In the genomic region with DNA sequence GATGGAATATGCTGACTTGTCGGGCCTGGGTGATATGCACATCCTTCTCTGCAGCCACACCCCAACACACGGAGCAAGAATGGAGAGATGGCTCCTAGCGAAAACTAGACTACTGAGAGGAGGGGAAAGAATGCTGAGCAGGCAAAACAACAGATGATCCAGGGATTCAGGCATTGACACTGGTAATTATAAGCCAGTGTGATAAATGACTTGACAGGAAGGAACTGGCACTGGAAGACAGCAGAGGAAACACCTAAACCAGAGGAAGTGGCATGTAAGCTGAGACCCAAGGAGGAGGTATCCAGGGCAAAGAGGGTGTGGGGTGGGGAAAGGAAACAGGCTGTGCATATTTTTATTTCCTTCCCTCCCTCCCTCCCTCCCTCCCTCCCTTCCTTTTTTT, we compare ENCODE assay signal across 8 cellular contexts. TPM values are rescaled to one million over a fixed set of nuclear protein-coding genes. Genes with fewer than 3 reads are reported as not detected.
DNase-seq lines count a peak whose midpoint lies in the region; ATAC-seq and TF ChIP-seq lines count a peak whose summit lies in the region.
"Had no signal": no experiment of that assay in that cellular context is flagged by ENCODE, and none has a peak within 500 bp of the region (broad histone marks: within the 10 kb centered on the region; RNA-seq: fewer than 3 reads in every experiment).

No MANE protein-coding gene starts in this region.

- H3K9me3 ChIP-seq in naive thymus-derived CD4-positive, alpha-beta T cell (ENCODE audit: control insufficient read depth in 2 of 3, low read length in 3 of 3), result no peaks in the 10 kb centered on the region
- H3K9me3 ChIP-seq in neural progenitor cell (ENCODE audit: low read depth), result no peaks in the 10 kb centered on the region

- H3F3A ChIP-seq in neural progenitor cell (ENCODE audit: low read depth), result peaks cover 7% of the 10 kb centered on the region

- H3K4me2 ChIP-seq in neural progenitor cell, result no peak overlapping the region

- intact Hi-C loops in activated CD4-positive, alpha-beta memory T cell treated with anti-CD3 and anti-CD28 coated beads for 36 hours (cut with micrococcal nuclease), result no loop called here
- intact Hi-C loops in naive thymus-derived CD4-positive, alpha-beta T cell (cut with micrococcal nuclease), result loop anchor here in 1 of 2 donors (1.0 kb wide), 1 partner anchor 31 kb away; a partner anchor contains a TSS

- H3K27ac ChIP-seq in naive thymus-derived CD4-positive, alpha-beta T cell (ENCODE audit: low read depth, low read length), result peak overlapping the region; percentile 61
- H3K27ac ChIP-seq in neural progenitor cell, result no peak overlapping the region

- ATAC-seq in naive thymus-derived CD4-positive, alpha-beta T cell, result peak; percentile 64
- ATAC-seq in GM19324 (IDR thresholded peaks at IDR 0.05; ENCODE audit: low FRiP score, unreplicated experiment) (no peak), GM19397 (IDR thresholded peaks at IDR 0.05; ENCODE audit: unreplicated experiment) (no peak)

- no peak overlapping the region for H3K9ac ChIP-seq in neural progenitor cell

- H3K36me3 ChIP-seq in naive thymus-derived CD4-positive, alpha-beta T cell (ENCODE audit: control insufficient read depth in 2 of 3, insufficient read depth in 3 of 3, low read length in 3 of 3), result no peaks in the 10 kb centered on the region
- no peaks in the 10 kb centered on the region for H3K36me3 ChIP-seq in neural progenitor cell

- H3K4me3 Mint-ChIP-seq in activated CD4-positive, alpha-beta memory T cell treated with anti-CD3 and anti-CD28 coated beads for 36 hours, result peak overlapping the region; percentile 1
- H3K4me3 Mint-ChIP-seq in naive thymus-derived CD4-positive, alpha-beta T cell, result peak overlapping the region; percentile 21 to 81 (median 71)
- no peak overlapping the region for H3K4me3 Mint-ChIP-seq in neural progenitor cell

- H4K20me1 ChIP-seq in neural progenitor cell (ENCODE audit: low read depth), result no peaks in the 10 kb centered on the region

- POLR2A ChIA-PET in activated CD4-positive, alpha-beta memory T cell treated with anti-CD3 and anti-CD28 coated beads for 36 hours (lab: Charles Lee), result interaction anchor here (0.6 to 0.7 kb wide), 2 partner anchors 19 to 61 kb away, joined by 4 to 5 read pairs; no protein-coding TSS in a partner anchor
- POLR2A ChIA-PET in naive thymus-derived CD4-positive, alpha-beta T cell (lab: Charles Lee), result interaction anchor here (0.6 to 2.5 kb wide), 11 partner anchors 8 to 87 kb away, joined by 3 to 9 read pairs (median 4); a partner anchor contains a TSS

- H2AFZ ChIP-seq in neural progenitor cell (replicated peaks), result no peak overlapping the region

- H3K4me1 ChIP-seq in naive thymus-derived CD4-positive, alpha-beta T cell (ENCODE audit: control insufficient read depth in 2 of 2, insufficient read depth in 2 of 2, low read length in 2 of 2), result peaks cover 41 to 54% of the 10 kb centered on the region in 2 donors
- no peaks in the 10 kb centered on the region for H3K4me1 ChIP-seq in neural progenitor cell

- DNase-seq in Daoy (ENCODE audit: low read depth) (peak; percentile 53), M059J (ENCODE audit: low read depth) (peak; percentile 29), neural progenitor cell (ENCODE audit: low spot score) (no peak)
- DNase-seq in activated CD4-positive, alpha-beta memory T cell treated with anti-CD3 and anti-CD28 coated beads for 36 hours, result peak; percentile 45
- peak in 7 of 9 donors; percentile 44 to 72 (median 64) for DNase-seq in naive thymus-derived CD4-positive, alpha-beta T cell
- DNase-seq: HCEC 1CT had no signal

- H3K36me3 Mint-ChIP-seq in activated CD4-positive, alpha-beta memory T cell treated with anti-CD3 and anti-CD28 coated beads for 36 hours, result no peaks in the 10 kb centered on the region
- peaks cover 0 to 9% (median 0%) of the 10 kb centered on the region in 5 donors for H3K36me3 Mint-ChIP-seq in naive thymus-derived CD4-positive, alpha-beta T cell
- no peaks in the 10 kb centered on the region for H3K36me3 Mint-ChIP-seq in neural progenitor cell

- H3K9me3 Mint-ChIP-seq in activated CD4-positive, alpha-beta memory T cell treated with anti-CD3 and anti-CD28 coated beads for 36 hours, result no peaks in the 10 kb centered on the region
- peaks cover 0 to 2% (median 0%) of the 10 kb centered on the region in 11 donors for H3K9me3 Mint-ChIP-seq in naive thymus-derived CD4-positive, alpha-beta T cell
- no peaks in the 10 kb centered on the region for H3K9me3 Mint-ChIP-seq in neural progenitor cell

- H3K27me3 Mint-ChIP-seq in activated CD4-positive, alpha-beta memory T cell treated with anti-CD3 and anti-CD28 coated beads for 36 hours, result no peaks in the 10 kb centered on the region
- H3K27me3 Mint-ChIP-seq in naive thymus-derived CD4-positive, alpha-beta T cell, result no peaks in the 10 kb centered on the region
- H3K27me3 Mint-ChIP-seq in neural progenitor cell (ENCODE audit: insufficient read depth, low read depth), result peaks cover 5% of the 10 kb centered on the region

- peaks cover 43% of the 10 kb centered on the region for H3K4me1 Mint-ChIP-seq in activated CD4-positive, alpha-beta memory T cell treated with anti-CD3 and anti-CD28 coated beads for 36 hours (ENCODE audit: low read depth)
- H3K4me1 Mint-ChIP-seq in naive thymus-derived CD4-positive, alpha-beta T cell, result peaks cover 40 to 68% (median 62%) of the 10 kb centered on the region in 7 donors
- peaks cover 32% of the 10 kb centered on the region for H3K4me1 Mint-ChIP-seq in neural progenitor cell

- CTCF ChIA-PET in activated CD4-positive, alpha-beta memory T cell treated with anti-CD3 and anti-CD28 coated beads for 36 hours (lab: Charles Lee), result interaction anchor here (0.6 to 1.0 kb wide), 2 partner anchors 17 to 42 kb away, joined by 3 to 4 read pairs; no protein-coding TSS in a partner anchor
- CTCF ChIA-PET in naive thymus-derived CD4-positive, alpha-beta T cell (lab: Charles Lee), result interaction anchor here (0.6 to 1.5 kb wide), 3 partner anchors 17 to 76 kb away, joined by 3 to 5 read pairs (median 5); no protein-coding TSS in a partner anchor

- H3K27me3 ChIP-seq in naive thymus-derived CD4-positive, alpha-beta T cell (ENCODE audit: control insufficient read depth in 2 of 2, insufficient read depth in 2 of 2, low read length in 2 of 2), result no peaks in the 10 kb centered on the region
- H3K27me3 ChIP-seq in neural progenitor cell, result no peaks in the 10 kb centered on the region

- no peak for TF ChIP-seq CTCF in neural progenitor cell (IDR thresholded peaks at IDR 0.05)

- H3K27ac Mint-ChIP-seq in activated CD4-positive, alpha-beta memory T cell treated with anti-CD3 and anti-CD28 coated beads for 36 hours, result peak overlapping the region; percentile 78
- peak overlapping the region; percentile 67 to 91 (median 89) for H3K27ac Mint-ChIP-seq in naive thymus-derived CD4-positive, alpha-beta T cell
- no peak overlapping the region for H3K27ac Mint-ChIP-seq in neural progenitor cell

- peak overlapping the region; percentile 37 for H3K4me3 ChIP-seq in naive thymus-derived CD4-positive, alpha-beta T cell (ENCODE audit: low read length)
- H3K4me3 ChIP-seq in neural progenitor cell, result no peak overlapping the region

- H3K79me2 ChIP-seq in neural progenitor cell (ENCODE audit: low read depth), result no peaks in the 10 kb centered on the region

RNA-seq across cellular contexts. Expression of a gene that starts 31.7 kb away (rescaled TPM):
- 64.2 and 64.7 TPM in 2 replicates for total RNA-seq in Daoy (2014; rRNA removed; shearing (Covaris generic))
- 59.2 and 102 TPM in 2 replicates for total RNA-seq in M059J (2014; rRNA removed; shearing (Covaris generic))
- total RNA-seq in activated CD4-positive, alpha-beta memory T cell treated with anti-CD3 and anti-CD28 coated beads for 36 hours, result 100 to 1,000 TPM; 200 to 203 TPM
- 100 to 1,000 TPM in 3 of 5 experiments, 10 to 100 TPM in 2; 89.2 to 162 (median 125) TPM for total RNA-seq in naive thymus-derived CD4-positive, alpha-beta T cell
- 100 to 1,000 TPM; 108 to 116 TPM for polyA plus RNA-seq in naive thymus-derived CD4-positive, alpha-beta T cell
- total RNA-seq in neural progenitor cell (ENCODE audit: low replicate concordance), result 159 and 201 TPM in 2 replicates

RNA-seq across cellular contexts. Expression of a gene that starts 43.8 kb away (rescaled TPM):
- total RNA-seq in Daoy (2014; rRNA removed; shearing (Covaris generic)), result 388 and 393 TPM in 2 replicates
- total RNA-seq in M059J (2014; rRNA removed; shearing (Covaris generic)), result 334 and 398 TPM in 2 replicates
- 100 to 1,000 TPM; 275 to 285 TPM for total RNA-seq in activated CD4-positive, alpha-beta memory T cell treated with anti-CD3 and anti-CD28 coated beads for 36 hours
- 100 to 1,000 TPM; 196 to 449 (median 271) TPM for total RNA-seq in naive thymus-derived CD4-positive, alpha-beta T cell
- 100 to 1,000 TPM; 276 to 398 TPM for polyA plus RNA-seq in naive thymus-derived CD4-positive, alpha-beta T cell
- 211 and 540 TPM in 2 replicates for total RNA-seq in neural progenitor cell (ENCODE audit: low replicate concordance)
